27 cellular contexts compared by ENCODE assay signal in the genomic region with DNA sequence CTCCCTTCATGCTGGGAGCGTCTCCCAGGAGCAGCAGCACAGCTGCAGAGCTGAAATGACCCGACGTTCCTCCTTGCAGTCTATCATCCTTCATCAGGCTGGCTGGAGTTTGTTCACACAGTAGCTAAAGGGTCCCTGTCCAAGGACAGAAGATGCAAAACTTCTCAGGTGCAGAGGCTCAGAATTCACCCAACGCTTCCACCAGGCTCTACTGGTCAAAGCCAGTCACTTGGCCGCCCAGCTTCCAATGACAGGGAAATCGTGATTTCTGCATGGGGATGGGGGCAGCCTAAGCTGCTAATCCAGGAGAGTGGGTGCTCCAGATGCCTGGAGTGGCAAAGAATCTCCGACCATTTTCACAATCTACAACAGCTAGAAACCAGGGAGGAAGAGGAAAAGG.
DNase-seq lines count a peak whose midpoint lies in the region; ATAC-seq, FAIRE-seq and TF ChIP-seq lines count a peak whose summit lies in the region.
"Had no signal": no experiment of that assay in that cellular context is flagged by ENCODE, and none has a peak within 500 bp of the region (broad histone marks: within the 10 kb centered on the region; RNA-seq: fewer than 3 reads in every experiment).

No MANE protein-coding gene starts in this region.

- no peak for ATAC-seq in heart right ventricle
- ATAC-seq in GM21717 (IDR thresholded peaks at IDR 0.05; ENCODE audit: unreplicated experiment) = no peak
- ATAC-seq: GM12878 had no signal

- TF ChIP-seq RAD21 in H1 (IDR thresholded peaks at IDR 0.05 in 1 of 2, conservative IDR thresholded peaks at IDR 0.05 in 1 of 2; ENCODE audit: low read depth in 2 of 2, low read length in 2 of 2) = no peak

- H3K27ac ChIP-seq in right atrium auricular region (no peak overlapping the region), heart right ventricle (no peak overlapping the region), H1 (ENCODE audit: low read depth, low read length) (no peak overlapping the region)
- H3K27ac ChIP-seq: 22Rv1, BLaER1 had no signal

- WGBS in heart right ventricle, 2 donors = 71 to 73% methylated on average over 7 of the region's 7 CpGs
- WGBS in H1 (ENCODE audit: extremely low coverage in 1 of 2, insufficient coverage in 1 of 2, insufficient read length in 1 of 2, insufficient replicate concordance in 2 of 2, low coverage in 1 of 2, low lambda C conversion rate in 2 of 2, missing lambda C conversion rate in 1 of 2), 2 experiments = 84% methylated on average over 7 of the region's 7 CpGs; no CpG with 5 or more reads in 1 of the 2 experiments

- no peak overlapping the region for H2BK20ac ChIP-seq in H1 (ENCODE audit: low read length)

- H3K23me2 ChIP-seq in H1 (ENCODE audit: low read depth, low read length) = no peaks in the 10 kb centered on the region

- H3K23ac ChIP-seq in H1 (ENCODE audit: insufficient read length) = no peak overlapping the region

- H3K9me3 ChIP-seq in right atrium auricular region (peaks cover 0 to 24% of the 10 kb centered on the region in 2 donors), heart right ventricle (peaks cover 0 to 45% (median 21%) of the 10 kb centered on the region in 11 donors), H1 (ENCODE audit: insufficient read depth in 2 of 2, low read depth in 1 of 2, low read length in 1 of 2) (peaks cover 2 to 12% of the 10 kb centered on the region in 2 experiments; a peak in 2 of 4 replicates)
- H3K9me3 ChIP-seq: BE2C had no signal

- H4K8ac ChIP-seq in H1 (ENCODE audit: extremely low read depth, insufficient read depth, low read length) = no peak overlapping the region

- no peak overlapping the region for H3K9ac ChIP-seq in H1 (replicated peaks in 1 of 4; ENCODE audit: extremely low read depth in 1 of 4, low read depth in 3 of 4, low read length in 3 of 4)
- H3K9ac ChIP-seq: BLaER1 had no signal

- H4K91ac ChIP-seq in H1 (replicated peaks; ENCODE audit: insufficient read length, low read length) = no peak overlapping the region

- H2AK5ac ChIP-seq in H1 (ENCODE audit: low read depth, low read length) = 0 out of 2 replicates have a peak overlapping the region, but pooled peaks have one; percentile 65

- H3K36me3 ChIP-seq in right atrium auricular region = no peaks in the 10 kb centered on the region
- H3K36me3 ChIP-seq in heart right ventricle = no peaks in the 10 kb centered on the region
- no peaks in the 10 kb centered on the region for H3K36me3 ChIP-seq in H1 (ENCODE audit: control insufficient read depth in 2 of 4, insufficient read depth in 4 of 4, low read length in 3 of 4)
- H3K36me3 ChIP-seq: BE2C, BLaER1 had no signal

- no peak overlapping the region for H3K56ac ChIP-seq in H1 (replicated peaks; ENCODE audit: insufficient read length, low read depth, low read length)

- no peak for TF ChIP-seq EP300 in H1 (IDR thresholded peaks at IDR 0.05; ENCODE audit: borderline replicate concordance in 1 of 2, low read depth in 2 of 2, low read length in 2 of 2)

- no peaks in the 10 kb centered on the region for H3K79me2 ChIP-seq in H1 (ENCODE audit: control insufficient read depth in 1 of 2, insufficient read depth in 2 of 2, low read length in 2 of 2)

- no peak overlapping the region for H2BK15ac ChIP-seq in H1 (ENCODE audit: low read length)

- FAIRE-seq in H1 (lab: Jason Lieb, UNC) = no peak
- FAIRE-seq: A204.1, GM12878, GM12892, GM18507 had no signal

- no peak overlapping the region for H2AFZ ChIP-seq in H1 (ENCODE audit: low read length)

- H3K14ac ChIP-seq in H1 (ENCODE audit: insufficient read length) = no peak overlapping the region

- H3K4me3 ChIP-seq in right atrium auricular region (no peak overlapping the region), heart right ventricle (no peak overlapping the region), H1 (ENCODE audit: extremely low read depth in 1 of 4, insufficient read depth in 2 of 4, low read depth in 3 of 4, low read length in 4 of 4) (no peak overlapping the region)
- H3K4me3 ChIP-seq: BLaER1, GM12878 had no signal

- intact Hi-C loops in heart right ventricle (cut with DNase I) = no loop called here

- H2BK12ac ChIP-seq in H1 (ENCODE audit: low read depth, low read length) = no peak overlapping the region

- H2BK120ac ChIP-seq in H1 (replicated peaks; ENCODE audit: low read depth, low read length) = no peak overlapping the region

- H3K27me3 ChIP-seq in right atrium auricular region = no peaks in the 10 kb centered on the region
- H3K27me3 ChIP-seq in heart right ventricle = peaks cover 0 to 10% (median 0%) of the 10 kb centered on the region in 7 donors
- no peaks in the 10 kb centered on the region; a peak in 1 of 7 replicates for H3K27me3 ChIP-seq in H1 (replicated peaks in 1 of 4; ENCODE audit: control insufficient read depth in 3 of 4, extremely low read depth in 1 of 4, insufficient read depth in 3 of 4, low read length in 3 of 4)
- H3K27me3 ChIP-seq: BLaER1 had no signal

- H3K18ac ChIP-seq in H1 (ENCODE audit: extremely low read depth, low read length) = no peak overlapping the region

- CTCF ChIA-PET in H1 (lab: Charles Lee; ENCODE audit: partially characterized antibody) = interaction anchor here (0.9 to 1.8 kb wide), 3 partner anchors 10 to 104 kb away, joined by 3 to 5 read pairs (median 4); no protein-coding TSS in a partner anchor

- DNase-seq in right atrium auricular region (ENCODE audit: low spot score) = peak; percentile 21
- no peak for DNase-seq in heart right ventricle
- DNase-seq in H1 (ENCODE audit: low read depth in 1 of 2, low spot score in 2 of 2) = no peak
- peak; percentile 23 for DNase-seq in islet precursor cell
- no peak for DNase-seq in T-helper 1 cell
- no peak for DNase-seq in A172 (ENCODE audit: low spot score)
- DNase-seq: ACHN; BE2C; C1 segment of cervical spinal cord; CD4-positive, alpha-beta memory T cell; CD4-positive, CD25-positive, alpha-beta regulatory T cell; CD8-positive, alpha-beta memory T cell; COR-L47; DMS 273 treated with DMSO at 0.1 percent for 48 hours; DMS153; DMS53; DMS79; DND-41; EL; GDM1 had no signal

- H3K4me1 ChIP-seq in right atrium auricular region (no peaks in the 10 kb centered on the region), heart right ventricle (no peaks in the 10 kb centered on the region), H1 (replicated peaks in 1 of 4; ENCODE audit: control insufficient read depth in 3 of 4, insufficient read depth in 4 of 4, low read length in 3 of 4) (no peaks in the 10 kb centered on the region)
- H3K4me1 ChIP-seq: BE2C, BLaER1 had no signal

- H3K4me2 ChIP-seq in H1 (ENCODE audit: insufficient read depth in 1 of 2, low read depth in 2 of 2, low read length in 2 of 2) = no peak overlapping the region
- H3K4me2 ChIP-seq: BLaER1 had no signal

- no peaks in the 10 kb centered on the region for H3K79me1 ChIP-seq in H1 (ENCODE audit: low read depth, low read length)

- no peaks in the 10 kb centered on the region for H4K20me1 ChIP-seq in H1 (replicated peaks in 1 of 2; ENCODE audit: control insufficient read depth in 1 of 2, insufficient read depth in 2 of 2, low read length in 2 of 2)
- H4K20me1 ChIP-seq: BLaER1 had no signal

- H3K4ac ChIP-seq in H1 (replicated peaks; ENCODE audit: insufficient read length, low read depth, low read length) = no peak overlapping the region

- no peak overlapping the region for H4K5ac ChIP-seq in H1 (ENCODE audit: insufficient read length, low read depth, low read length)

- POLR2A ChIA-PET in H1 (lab: Charles Lee; ENCODE audit: partially characterized antibody) = no interaction called here

- H2BK5ac ChIP-seq in H1 (ENCODE audit: low read depth, low read length) = no peak overlapping the region

- TF ChIP-seq CTCF in right atrium auricular region (IDR thresholded peaks at IDR 0.05) (no peak), heart right ventricle (IDR thresholded peaks at IDR 0.05) (no peak), H1 (IDR thresholded peaks at IDR 0.05; ENCODE audit: control extremely low read depth in 1 of 3, insufficient read depth in 1 of 3, low read depth in 1 of 3, low read length in 3 of 3) (no peak)

- no peak for TF ChIP-seq POLR2A in H1 (IDR thresholded peaks at IDR 0.05; ENCODE audit: control extremely low read depth in 1 of 2, low read depth in 2 of 2, low read length in 2 of 2)

TF ChIP-seq in H1, 55 proteins besides CTCF, POLR2A, EP300 and RAD21:
- TF ChIP-seq MAX (IDR thresholded peaks at IDR 0.05) (no peak), FOSL1 (IDR thresholded peaks at IDR 0.05; ENCODE audit: insufficient read depth, low read depth, low read length) (no peak), CTBP2 (IDR thresholded peaks at IDR 0.05; ENCODE audit: borderline replicate concordance, insufficient read depth, insufficient read length, low read length) (no peak), SP4 (IDR thresholded peaks at IDR 0.05; ENCODE audit: low read length) (no peak), TAF1 (IDR thresholded peaks at IDR 0.05; ENCODE audit: low read depth, low read length) (no peak), EZH2 (IDR thresholded peaks at IDR 0.05; ENCODE audit: low read depth, low read length, severe bottlenecking) (no peak), GABPA (IDR thresholded peaks at IDR 0.05; ENCODE audit: borderline replicate concordance, insufficient read depth, low read length) (no peak)

Comparison
In these comparisons a context has a peak if more than half of its experiments do, and no peak if none do; other contexts are left out.
1. DNase-seq: peak in right atrium auricular region (single experiment) and islet precursor cell (single experiment); none in heart right ventricle (0 of 2), H1 (0 of 2), T-helper 1 cell (0 of 5) and A172 (single experiment).